Comparison of ENCODE assay signal across 7 cellular contexts in genomic region chr12:46266869-46267617, GRCh38. TPM values are rescaled to one million over a fixed set of nuclear protein-coding genes. Genes with fewer than 3 reads are reported as not detected.
DNase-seq lines count a peak whose midpoint lies in the region; ATAC-seq and TF ChIP-seq lines count a peak whose summit lies in the region.

No MANE protein-coding gene starts in this region.

- ATAC-seq in mucosa of descending colon (peak; percentile 17), GM18870 (IDR thresholded peaks at IDR 0.05; ENCODE audit: unreplicated experiment) (no peak)

- DNase-seq in GM13976 (ENCODE audit: low spot score) (peak; percentile 51), NCI-H2171 treated with DMSO at 0.1 percent for 48 hours (lab: John Stamatoyannopoulos, UW) (peak; percentile 32), epithelial cell of esophagus (ENCODE audit: low read depth) (peak; percentile 65), mucosa of descending colon (peak; percentile 75 to 79 (median 75))
- peak; percentile 35 for DNase-seq in activated CD8-positive, alpha-beta memory T cell treated with anti-CD3 and anti-CD28 coated beads, Interleukin-2, amount 50 U/mL, for 24 hours (ENCODE audit: extremely low read depth)
- DNase-seq in stimulated activated CD8-positive, alpha-beta memory T cell treated with anti-CD3 and anti-CD28 coated beads, Interleukin-2, amount 100 ng/mL, for 48 hours (ENCODE audit: low read depth in 2 of 2) = peak; percentile 28 to 30

- H3K4me1 ChIP-seq in mucosa of descending colon (ENCODE audit: low read depth) = peaks cover 16% of the 10 kb centered on the region

- peak overlapping the region; percentile 88 for H3K4me3 ChIP-seq in epithelial cell of esophagus (ENCODE audit: low read length)
- H3K4me3 ChIP-seq in mucosa of descending colon = peak overlapping the region; percentile 41

- H3K9me3 ChIP-seq in mucosa of descending colon = no peaks in the 10 kb centered on the region

- TF ChIP-seq CTCF in GM13976 (IDR thresholded peaks at IDR 0.05; ENCODE audit: borderline replicate concordance, control extremely low read depth, extremely low read depth, insufficient read depth, missing control alignments) (no peak), epithelial cell of esophagus (IDR thresholded peaks at IDR 0.05; ENCODE audit: insufficient read depth, low read depth, low read length, missing control alignments) (no peak), mucosa of descending colon (IDR thresholded peaks at IDR 0.05) (no peak)

- no peaks in the 10 kb centered on the region for H3K36me3 ChIP-seq in mucosa of descending colon (ENCODE audit: low read depth)

- in situ Hi-C loops in GM13976 (cut with MboI; ENCODE audit: low sequenced_read_pairs, unreplicated experiment) = loop anchor here (10.0 to 25.0 kb wide), 2 partner anchors 52 to 530 kb away; partner anchors contain the start of gene ARID2

- intact Hi-C loops in mucosa of descending colon (cut with DNase I, micrococcal nuclease) = loop anchor here in 1 of 2 donors (5.0 kb wide), 1 partner anchor 45 kb away; no protein-coding TSS in a partner anchor

RNA-seq across cellular contexts. Expression of gene SLC38A1, which starts 1.8 kb away (rescaled TPM):
- 100 to 1,000 TPM; 116 to 157 (median 132) TPM for total RNA-seq in mucosa of descending colon
